17 cellular contexts compared by ENCODE assay signal in the genomic region with DNA sequence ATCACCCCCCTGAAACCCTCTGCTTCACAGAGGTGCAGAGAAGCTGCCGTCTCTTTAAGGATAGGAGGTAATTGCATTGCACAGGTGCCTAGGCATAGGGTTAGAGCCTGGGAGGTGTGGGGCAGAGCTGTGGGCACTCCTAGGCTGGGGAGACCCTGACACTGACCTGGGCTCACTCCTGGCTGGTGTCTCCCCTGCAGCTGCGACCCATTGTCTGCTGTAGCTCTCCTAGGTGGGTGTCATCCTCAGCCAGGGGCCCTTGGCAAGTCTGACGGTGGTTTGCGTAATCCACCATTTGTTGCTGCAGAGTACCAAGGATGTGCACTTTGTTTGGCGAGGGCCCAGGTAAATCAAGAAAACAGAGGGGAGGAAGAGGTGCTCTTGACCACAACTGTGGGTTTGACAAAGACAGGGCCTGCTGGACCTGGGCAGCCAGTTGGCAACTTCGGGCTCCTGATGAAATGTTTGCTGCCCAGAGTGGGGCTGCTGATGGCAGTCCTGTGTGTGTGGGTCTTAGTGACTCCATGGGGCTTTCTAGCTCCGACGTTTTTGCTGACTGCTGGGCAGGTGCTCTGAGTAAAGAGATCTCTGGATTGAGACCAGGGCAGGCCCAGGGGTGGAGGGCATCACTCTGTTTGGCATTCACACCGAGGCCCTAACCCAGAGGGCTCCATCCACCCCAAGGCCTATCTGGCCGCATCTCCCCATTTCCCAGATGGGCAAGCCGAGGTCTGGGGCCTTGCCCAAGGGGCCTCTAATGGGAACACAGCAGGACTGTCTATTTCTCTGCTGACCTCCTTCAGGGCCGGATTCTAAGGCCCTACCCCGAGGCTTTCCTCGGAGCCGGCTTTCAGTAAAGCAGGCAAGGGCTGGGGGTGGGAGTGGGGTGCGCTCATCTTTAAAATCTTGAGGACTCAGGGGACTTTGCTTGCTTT.
DNase-seq lines count a peak whose midpoint lies in the region; TF ChIP-seq lines count a peak whose summit lies in the region.
"Had no signal": no experiment of that assay in that cellular context is flagged by ENCODE, and none has a peak within 500 bp of the region (broad histone marks: within the 10 kb centered on the region; RNA-seq: fewer than 3 reads in every experiment).

No MANE protein-coding gene starts in this region.

- WGBS in mammary epithelial cell (ENCODE audit: low coverage, missing lambda C conversion rate) = 68% methylated on average over 15 of the region's 16 CpGs
- WGBS in sigmoid colon, 2 donors = 83 to 89% methylated on average over 16 of the region's 16 CpGs

- H3K9me3 ChIP-seq in HEK293 (ENCODE audit: control insufficient read depth, insufficient read depth, low read depth, low read length) = no peaks in the 10 kb centered on the region
- H3K9me3 ChIP-seq in mammary epithelial cell (replicated peaks; ENCODE audit: insufficient read depth, low read length) = no peaks in the 10 kb centered on the region
- H3K9me3 ChIP-seq in sigmoid colon = no peaks in the 10 kb centered on the region
- H3K9me3 ChIP-seq: MG63 had no signal

- in situ Hi-C loops in mammary epithelial cell (cut with MboI; ENCODE audit: low sequenced_read_pairs in 2 of 2) = no loop called here

- no TSS peak for BruUV-seq in mammary epithelial cell (replicated peaks; lab: Mats Ljungman, UMichigan)

- no peak overlapping the region for H3K4me3 ChIP-seq in HEK293 (ENCODE audit: low read depth, low read length)
- H3K4me3 ChIP-seq in mammary epithelial cell (replicated peaks in 1 of 3; ENCODE audit: insufficient read depth in 1 of 3, low read depth in 2 of 3, low read length in 3 of 3) = no peak overlapping the region
- no peak overlapping the region for H3K4me3 ChIP-seq in sigmoid colon
- H3K4me3 ChIP-seq: GM23248, MG63 had no signal

- H3K27ac ChIP-seq in HEK293 (ENCODE audit: extremely low read depth, low read depth, low read length) (no peak overlapping the region), mammary epithelial cell (ENCODE audit: insufficient read depth, low read depth, low read length) (no peak overlapping the region), sigmoid colon (peak overlapping the region in 2 of 4 donors; percentile 39 to 60)
- H3K27ac ChIP-seq: GM23248 had no signal

- intact Hi-C loops in mammary epithelial cell (cut with micrococcal nuclease) = loop anchor here (2.0 to 5.0 kb wide), 4 partner anchors 67 to 286 kb away; a partner anchor contains a TSS
- intact Hi-C loops in sigmoid colon (cut with DNase I) = no loop called here

- H4K20me1 ChIP-seq in mammary epithelial cell (ENCODE audit: insufficient read depth, low read length) = no peaks in the 10 kb centered on the region

- H2AFZ ChIP-seq in mammary epithelial cell (ENCODE audit: low read depth, low read length) = no peak overlapping the region
- H2AFZ ChIP-seq: GM23248 had no signal

- no peak for TF ChIP-seq POLR2A in sigmoid colon (IDR thresholded peaks at IDR 0.05)

- H3K27me3 ChIP-seq in mammary epithelial cell (ENCODE audit: insufficient read depth, low read length) = peaks cover 18% of the 10 kb centered on the region
- no peaks in the 10 kb centered on the region for H3K27me3 ChIP-seq in sigmoid colon
- H3K27me3 ChIP-seq: MG63 had no signal

- TF ChIP-seq EP300 in sigmoid colon (IDR thresholded peaks at IDR 0.05) = no peak

- peak overlapping the region; percentile 10 for H3K4me2 ChIP-seq in mammary epithelial cell (ENCODE audit: insufficient read depth, low read depth, low read length)

- POLR2A ChIA-PET in HEK293 (lab: Yijun Ruan, JAX) = no interaction called here

- H3K36me3 ChIP-seq in HEK293 (ENCODE audit: control insufficient read depth in 2 of 2, insufficient read depth in 1 of 2, low read length in 2 of 2) (no peaks in the 10 kb centered on the region), mammary epithelial cell (ENCODE audit: insufficient read depth, low read length) (no peaks in the 10 kb centered on the region), sigmoid colon (no peaks in the 10 kb centered on the region)
- H3K36me3 ChIP-seq: MG63 had no signal

- no peak overlapping the region for H3K9ac ChIP-seq in mammary epithelial cell (ENCODE audit: insufficient read depth, low read length)
- H3K9ac ChIP-seq: GM23248 had no signal

- CTCF ChIA-PET in HEK293 (lab: Yijun Ruan, JAX) (no interaction called here), mammary epithelial cell (lab: Charles Lee; ENCODE audit: low non-redundant PET) (no interaction called here)

- no peak for DNase-seq in mammary epithelial cell
- DNase-seq in islet precursor cell = peak; percentile 44
- peak; percentile 48 for DNase-seq in sigmoid colon
- no peak for DNase-seq in NCI-H1092 treated with DMSO at 0.1 percent for 48 hours (lab: John Stamatoyannopoulos, UW)
- no peak for DNase-seq in hippocampal formation (lab: John Stamatoyannopoulos, UW)
- DNase-seq in stimulated activated CD4-positive, alpha-beta T cell treated with anti-CD3 and anti-CD28 coated beads, Interleukin-4, amount 100 ng/mL, for 4 hours = no peak
- DNase-seq: AML-193; CD4-positive, CD25-positive, alpha-beta regulatory T cell; DMS79 treated with DMSO at 0.1 percent for 48 hours; KG1; NCI-H1105; NCI-H187; NCI-H748 treated with DMSO at 0.1 percent for 48 hours; SHP77 treated with DMSO at 0.1 percent for 48 hours had no signal

- TF ChIP-seq CTCF in HEK293 (tag by site-specific recombination; IDR thresholded peaks at IDR 0.05) (no peak), mammary epithelial cell (conservative IDR thresholded peaks at IDR 0.05 in 1 of 2, IDR thresholded peaks at IDR 0.05 in 1 of 2; ENCODE audit: extremely low read depth in 1 of 2, insufficient read depth in 1 of 2, low read depth in 1 of 2, low read length in 2 of 2) (no peak), sigmoid colon (IDR thresholded peaks at IDR 0.05) (no peak)

- dilution Hi-C loops in mammary epithelial cell (cut with HindIII; ENCODE audit: low sequenced_read_pairs) = no loop called here

- H3K79me2 ChIP-seq in mammary epithelial cell (ENCODE audit: insufficient read depth, low read length) = no peaks in the 10 kb centered on the region

- H3K4me1 ChIP-seq in HEK293 (ENCODE audit: control insufficient read depth, insufficient read depth, low read length) (no peaks in the 10 kb centered on the region), mammary epithelial cell (ENCODE audit: insufficient read depth, low read length) (peaks cover 33% of the 10 kb centered on the region), sigmoid colon (peaks cover 0 to 52% (median 45%) of the 10 kb centered on the region in 4 donors)

TF ChIP-seq in HEK293, 187 proteins besides CTCF, POLR2A, EP300 and RAD21:
- TF ChIP-seq SCRT2 (tag by site-specific recombination; IDR thresholded peaks at IDR 0.05) = peak; percentile 33; the same call in 1 of the 2 replicates
- TF ChIP-seq ZNF214 (tag by site-specific recombination; IDR thresholded peaks at IDR 0.05; ENCODE audit: borderline replicate concordance) = no peak
- TF ChIP-seq ZNF146 (tag by site-specific recombination; IDR thresholded peaks at IDR 0.05) = no peak
- TF ChIP-seq ZNF416 (tag by site-specific recombination; IDR thresholded peaks at IDR 0.05) = no peak

Comparison
In these comparisons a context has a peak if more than half of its experiments do, and no peak if none do; other contexts are left out.
1. DNase-seq: peak in islet precursor cell (single experiment) and sigmoid colon (single experiment); none in mammary epithelial cell (single experiment), NCI-H1092 treated with DMSO at 0.1 percent for 48 hours (single experiment), hippocampal formation (0 of 2) and stimulated activated CD4-positive, alpha-beta T cell treated with anti-CD3 and anti-CD28 coated beads, Interleukin-4, amount 100 ng/mL, for 4 hours (0 of 2).